16 cellular contexts compared by ENCODE assay signal in the genomic region with DNA sequence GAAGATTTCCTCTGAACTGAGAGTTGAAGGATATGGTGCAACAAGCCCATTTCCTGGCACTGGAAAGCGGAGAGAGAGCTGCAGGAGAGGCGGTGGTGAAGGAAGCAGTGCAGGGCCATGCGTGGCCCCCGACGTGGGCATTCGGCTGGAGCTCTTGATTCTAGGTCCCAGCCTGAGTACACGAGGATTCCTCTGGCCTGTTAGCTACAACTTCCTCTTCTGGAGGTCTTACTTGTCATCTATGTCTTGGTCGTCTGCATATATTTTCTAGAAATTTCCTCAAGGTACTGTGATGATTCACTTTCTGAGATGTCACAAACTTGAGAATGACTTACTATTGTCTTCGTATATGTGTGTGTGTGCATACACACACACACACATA. TPM values are rescaled to one million over a fixed set of nuclear protein-coding genes. Genes with fewer than 3 reads are reported as not detected.
DNase-seq lines count a peak whose midpoint lies in the region; ATAC-seq and TF ChIP-seq lines count a peak whose summit lies in the region.
"Had no signal": no experiment of that assay in that cellular context is flagged by ENCODE, and none has a peak within 500 bp of the region (broad histone marks: within the 10 kb centered on the region; RNA-seq: fewer than 3 reads in every experiment).

No MANE protein-coding gene starts in this region.

- peaks cover 0 to 5% (median 0%) of the 10 kb centered on the region in 4 donors for H3K4me1 ChIP-seq in upper lobe of left lung
- H3K4me1 ChIP-seq: gastroesophageal sphincter had no signal

- H3K27ac Mint-ChIP-seq in activated naive CD4-positive, alpha-beta T cell treated with anti-CD3 and anti-CD28 coated beads, Interleukin-2, amount 50 U/mL, for 24 hours, result peak overlapping the region; percentile 61
- peak overlapping the region; percentile 41 for H3K27ac Mint-ChIP-seq in dendritic cell treated with granulocyte-macrophage colony-stimulating factor and Interleukin-4, amounts not matched to agents 40 ng/mL and 50 ng/mL, for 4 days

- TF ChIP-seq CTCF in upper lobe of left lung (IDR thresholded peaks at IDR 0.05), result no peak

- no peak overlapping the region for H3K27ac ChIP-seq in upper lobe of left lung
- H3K27ac ChIP-seq: gastroesophageal sphincter, GM23248 had no signal

- 50 to 52% methylated on average over 9 of the region's 9 CpGs for WGBS in upper lobe of left lung, 2 donors

- H3K9me3 Mint-ChIP-seq in activated naive CD4-positive, alpha-beta T cell treated with anti-CD3 and anti-CD28 coated beads, Interleukin-2, amount 50 U/mL, for 24 hours, result no peaks in the 10 kb centered on the region
- H3K9me3 Mint-ChIP-seq in dendritic cell treated with granulocyte-macrophage colony-stimulating factor and Interleukin-4, amounts not matched to agents 40 ng/mL and 50 ng/mL, for 4 days, result no peaks in the 10 kb centered on the region

- H3K27me3 ChIP-seq in upper lobe of left lung, result no peaks in the 10 kb centered on the region
- H3K27me3 ChIP-seq: gastroesophageal sphincter had no signal

- no peak overlapping the region for H3K4me3 Mint-ChIP-seq in activated naive CD4-positive, alpha-beta T cell treated with anti-CD3 and anti-CD28 coated beads, Interleukin-2, amount 50 U/mL, for 24 hours
- no peak overlapping the region for H3K4me3 Mint-ChIP-seq in dendritic cell treated with granulocyte-macrophage colony-stimulating factor and Interleukin-4, amounts not matched to agents 40 ng/mL and 50 ng/mL, for 4 days

- ATAC-seq in upper lobe of left lung (ENCODE audit: low FRiP score in 2 of 2) (peak in 1 of 2 donors; percentile 58), GM18511 (IDR thresholded peaks at IDR 0.05; ENCODE audit: unreplicated experiment) (no peak)
- ATAC-seq: gastroesophageal sphincter, right cardiac atrium had no signal

- intact Hi-C loops in dendritic cell treated with granulocyte-macrophage colony-stimulating factor and Interleukin-4, amounts not matched to agents 40 ng/mL and 50 ng/mL, for 4 days (cut with micrococcal nuclease), result no loop called here

- no peaks in the 10 kb centered on the region for H3K36me3 Mint-ChIP-seq in activated naive CD4-positive, alpha-beta T cell treated with anti-CD3 and anti-CD28 coated beads, Interleukin-2, amount 50 U/mL, for 24 hours
- no peaks in the 10 kb centered on the region for H3K36me3 Mint-ChIP-seq in dendritic cell treated with granulocyte-macrophage colony-stimulating factor and Interleukin-4, amounts not matched to agents 40 ng/mL and 50 ng/mL, for 4 days (ENCODE audit: low read depth)

- no peak for TF ChIP-seq EP300 in upper lobe of left lung (IDR thresholded peaks at IDR 0.05)

- H3K36me3 ChIP-seq in upper lobe of left lung, result no peaks in the 10 kb centered on the region
- H3K36me3 ChIP-seq: gastroesophageal sphincter had no signal

- peaks cover 3% of the 10 kb centered on the region for H3K27me3 Mint-ChIP-seq in activated naive CD4-positive, alpha-beta T cell treated with anti-CD3 and anti-CD28 coated beads, Interleukin-2, amount 50 U/mL, for 24 hours
- H3K27me3 Mint-ChIP-seq in dendritic cell treated with granulocyte-macrophage colony-stimulating factor and Interleukin-4, amounts not matched to agents 40 ng/mL and 50 ng/mL, for 4 days, result no peaks in the 10 kb centered on the region

- H3K4me1 Mint-ChIP-seq in activated naive CD4-positive, alpha-beta T cell treated with anti-CD3 and anti-CD28 coated beads, Interleukin-2, amount 50 U/mL, for 24 hours, result peaks cover 12% of the 10 kb centered on the region
- H3K4me1 Mint-ChIP-seq in dendritic cell treated with granulocyte-macrophage colony-stimulating factor and Interleukin-4, amounts not matched to agents 40 ng/mL and 50 ng/mL, for 4 days (ENCODE audit: low read depth), result peaks cover 49% of the 10 kb centered on the region

- no peak overlapping the region for H3K4me3 ChIP-seq in upper lobe of left lung
- H3K4me3 ChIP-seq: gastroesophageal sphincter, GM23248 had no signal

- no peak for TF ChIP-seq POLR2A in upper lobe of left lung (IDR thresholded peaks at IDR 0.05)

- no peaks in the 10 kb centered on the region for H3K9me3 ChIP-seq in upper lobe of left lung
- H3K9me3 ChIP-seq: gastroesophageal sphincter had no signal

- no peak for DNase-seq in activated naive CD4-positive, alpha-beta T cell (lab: John Stamatoyannopoulos, UW)
- peak; percentile 9 for DNase-seq in OCI-M1 (lab: John Stamatoyannopoulos, UW)
- DNase-seq in upper lobe of left lung, result peak; percentile 22 to 71
- DNase-seq in C1 segment of cervical spinal cord (lab: John Stamatoyannopoulos, UW), result no peak
- DNase-seq in NCI-H187 treated with DMSO at 0.1 percent for 48 hours (lab: John Stamatoyannopoulos, UW), result no peak
- DNase-seq: anterior cingulate cortex; NCI-H82; right cardiac atrium; SHP77; stimulated activated CD8-positive, alpha-beta memory T cell treated with anti-CD3 and anti-CD28 coated beads, Interleukin-4, amount 100 ng/mL, for 48 hours; trophoblast cell had no signal

RNA-seq across cellular contexts. Expression of gene JAZF1, which starts 59.2 kb away (rescaled TPM):
- 10 to 100 TPM in 4 of 6 donors, 1 to 10 TPM in 2; 4.2 to 19.4 (median 12.4) TPM for total RNA-seq in upper lobe of left lung

Comparison
In these comparisons a context has a peak if more than half of its experiments do, and no peak if none do; other contexts are left out.
1. DNase-seq: peak in OCI-M1 (single experiment) and upper lobe of left lung (2 of 2); none in activated naive CD4-positive, alpha-beta T cell (0 of 4), C1 segment of cervical spinal cord (0 of 14) and NCI-H187 treated with DMSO at 0.1 percent for 48 hours (single experiment).